In genomic region chr19:44142014-44142523, GRCh38 we compare ENCODE assay signal across 8 cellular contexts. TPM values are rescaled to one million over a fixed set of nuclear protein-coding genes. Genes with fewer than 3 reads are reported as not detected.
DNase-seq lines count a peak whose midpoint lies in the region; ATAC-seq, FAIRE-seq and TF ChIP-seq lines count a peak whose summit lies in the region.

No MANE protein-coding gene starts in this region.

- TF ChIP-seq CTCF in DND-41 (IDR thresholded peaks at IDR 0.05; ENCODE audit: borderline replicate concordance, extremely low read depth, low read length, poor library complexity, severe bottlenecking): no peak

- H3K4me1 ChIP-seq in DND-41 (ENCODE audit: insufficient read depth, low read length): peaks cover 28% of the 10 kb centered on the region
- H3K4me1 ChIP-seq in HUES48 (ENCODE audit: control insufficient read depth, insufficient read depth, low read length): no peaks in the 10 kb centered on the region
- peaks cover 10% of the 10 kb centered on the region for H3K4me1 ChIP-seq in adipocyte (ENCODE audit: control insufficient read depth, insufficient read depth, low read length)
- H3K4me1 ChIP-seq in iPS-20b (ENCODE audit: insufficient read depth, low read length): 0 out of 2 replicates have a peak, but pooled peaks cover 4% of the 10 kb centered on the region
- peaks cover 0 to 6% of the 10 kb centered on the region in 2 donors for H3K4me1 ChIP-seq in small intestine (ENCODE audit: control insufficient read depth in 2 of 2, insufficient read depth in 1 of 2, low read depth in 1 of 2, low read length in 1 of 2)

- ATAC-seq in DND-41 (ENCODE audit: insufficient read depth, low read depth): peak; percentile 25; the same call in 2 of the 3 replicates

- H4K20me1 ChIP-seq in DND-41 (ENCODE audit: insufficient read depth, low read length): no peaks in the 10 kb centered on the region

- H3K4me3 ChIP-seq in DND-41 (ENCODE audit: low read depth in 1 of 2, low read length in 2 of 2) (peak overlapping the region; percentile 50 to 73), HUES48 (ENCODE audit: low read depth, low read length) (peak overlapping the region; percentile 89), adipocyte (ENCODE audit: low read length) (peak overlapping the region; percentile 96), iPS-20b (ENCODE audit: low read length) (peak overlapping the region; percentile 75), small intestine (ENCODE audit: low read depth in 1 of 2, low read length in 2 of 2) (peak overlapping the region; percentile 59 to 92)

- H2AFZ ChIP-seq in DND-41 (ENCODE audit: low read depth, low read length): peak overlapping the region; percentile 95

- peaks cover 26% of the 10 kb centered on the region for H3K79me2 ChIP-seq in DND-41 (ENCODE audit: insufficient read depth, low read length)

- H3K9ac ChIP-seq in DND-41 (ENCODE audit: low read depth, low read length) (peak overlapping the region; percentile 76), HUES48 (ENCODE audit: low read depth, low read length) (no peak overlapping the region), adipocyte (ENCODE audit: low read length) (peak overlapping the region; percentile 90), iPS-20b (ENCODE audit: low read depth, low read length) (peak overlapping the region; percentile 50; the same call in 1 of the 2 replicates)

- no peak for FAIRE-seq in small intestine (lab: Jason Lieb, UNC)

- H3K27me3 ChIP-seq in DND-41 (ENCODE audit: insufficient read depth, low read length, poor library complexity): no peaks in the 10 kb centered on the region
- no peaks in the 10 kb centered on the region for H3K27me3 ChIP-seq in HUES48 (ENCODE audit: control insufficient read depth, insufficient read depth, low read length)
- no peaks in the 10 kb centered on the region for H3K27me3 ChIP-seq in adipocyte (replicated peaks; ENCODE audit: control insufficient read depth, insufficient read depth, low read length)
- H3K27me3 ChIP-seq in iPS-20b (ENCODE audit: insufficient read depth, low read length): no peaks in the 10 kb centered on the region
- H3K27me3 ChIP-seq in small intestine (ENCODE audit: control insufficient read depth in 2 of 2, insufficient read depth in 2 of 2, low read length in 2 of 2): no peaks in the 10 kb centered on the region

- H3K9me3 ChIP-seq in DND-41 (ENCODE audit: insufficient read depth, low read length, severe bottlenecking): no peaks in the 10 kb centered on the region
- no peaks in the 10 kb centered on the region for H3K9me3 ChIP-seq in HUES48 (ENCODE audit: control insufficient read depth, insufficient read depth, low read length)
- H3K9me3 ChIP-seq in adipocyte (ENCODE audit: control insufficient read depth, low read length): no peaks in the 10 kb centered on the region
- H3K9me3 ChIP-seq in iPS-20b (ENCODE audit: insufficient read depth, low read depth, low read length): no peaks in the 10 kb centered on the region
- no peaks in the 10 kb centered on the region for H3K9me3 ChIP-seq in small intestine (ENCODE audit: control insufficient read depth, low read depth)

- WGBS in small intestine, 3 donors: 13 to 17% (median 17%) methylated on average over 17 of the region's 17 CpGs

- DNase-seq in DND-41 (no peak), adipocyte (ENCODE audit: low read depth) (peak; percentile 31), small intestine (peak; percentile 15), NOMO-1 treated with dmso at 0.1 percent for 144 hours (lab: John Stamatoyannopoulos, UW; ENCODE audit: unreplicated experiment) (no peak), ACHN (no peak), DMS153 treated with DMSO at 0.1 percent for 48 hours (lab: John Stamatoyannopoulos, UW; ENCODE audit: unreplicated experiment) (no peak)

- H3K27ac ChIP-seq in DND-41 (ENCODE audit: low read length): peak overlapping the region; percentile 76
- no peak overlapping the region for H3K27ac ChIP-seq in HUES48 (ENCODE audit: low read depth, low read length)
- H3K27ac ChIP-seq in iPS-20b (ENCODE audit: low read length): no peak overlapping the region
- no peak overlapping the region for H3K27ac ChIP-seq in small intestine (ENCODE audit: low read depth in 1 of 2, low read length in 1 of 2)

- peak overlapping the region; percentile 85 for H3K4me2 ChIP-seq in DND-41 (ENCODE audit: insufficient read depth, low read length)

- in situ Hi-C loops in ACHN (cut with HindIII; ENCODE audit: low pct_ligation_motif_present, low pct_unique_long_range_greater_than_20kb, low sequenced_read_pairs): no loop called here

- H3K36me3 ChIP-seq in DND-41 (ENCODE audit: insufficient read depth, low read length) (peaks cover 29% of the 10 kb centered on the region), HUES48 (ENCODE audit: control insufficient read depth, insufficient read depth, low read length) (peaks cover 16% of the 10 kb centered on the region; the same call in 1 of the 2 replicates), adipocyte (ENCODE audit: control insufficient read depth, insufficient read depth, low read length, severe bottlenecking) (peaks cover 27% of the 10 kb centered on the region), iPS-20b (ENCODE audit: insufficient read depth, low read depth, low read length) (peaks cover 7% of the 10 kb centered on the region; the same call in 1 of the 2 replicates), small intestine (ENCODE audit: control insufficient read depth in 2 of 2, insufficient read depth in 2 of 2, low read length in 2 of 2) (peaks cover 3 to 6% of the 10 kb centered on the region in 2 donors)

RNA-seq across cellular contexts. Expression of gene ZNF234, which starts 0.7 kb away (rescaled TPM):
- 1 to 10 TPM; 1.6 to 2.6 (median 2.2) TPM for polyA plus RNA-seq in small intestine

RNA-seq across cellular contexts. Expression of gene ZNF226, which starts 22.8 kb away (rescaled TPM):
- 10 to 100 TPM; 13.6 to 22.6 (median 17.3) TPM for polyA plus RNA-seq in small intestine

RNA-seq across cellular contexts. Expression of gene ZNF225, which starts 28.9 kb away (rescaled TPM):
- polyA plus RNA-seq in small intestine: 1 to 10 TPM; 1.4 to 1.9 (median 1.8) TPM

RNA-seq across cellular contexts. Expression of gene ZNF224, which starts 47.9 kb away (rescaled TPM):
- 10 to 100 TPM in 2 of 3 donors, 1 to 10 TPM in 1; 8.3 to 27.3 (median 18.4) TPM for polyA plus RNA-seq in small intestine

Comparison
In these comparisons a context has a peak if more than half of its experiments do, and no peak if none do; other contexts are left out.
1. DNase-seq: peak in adipocyte (single experiment) and small intestine (single experiment); none in DND-41 (single experiment), NOMO-1 treated with dmso at 0.1 percent for 144 hours (single experiment), ACHN (single experiment) and DMS153 treated with DMSO at 0.1 percent for 48 hours (single experiment).
2. Peak in every context shown above with its lines, with median percentiles within 50 percentile points of each other: H3K4me3 ChIP-seq.